ENCODE assay signal across 8 cellular contexts in the genomic region with DNA sequence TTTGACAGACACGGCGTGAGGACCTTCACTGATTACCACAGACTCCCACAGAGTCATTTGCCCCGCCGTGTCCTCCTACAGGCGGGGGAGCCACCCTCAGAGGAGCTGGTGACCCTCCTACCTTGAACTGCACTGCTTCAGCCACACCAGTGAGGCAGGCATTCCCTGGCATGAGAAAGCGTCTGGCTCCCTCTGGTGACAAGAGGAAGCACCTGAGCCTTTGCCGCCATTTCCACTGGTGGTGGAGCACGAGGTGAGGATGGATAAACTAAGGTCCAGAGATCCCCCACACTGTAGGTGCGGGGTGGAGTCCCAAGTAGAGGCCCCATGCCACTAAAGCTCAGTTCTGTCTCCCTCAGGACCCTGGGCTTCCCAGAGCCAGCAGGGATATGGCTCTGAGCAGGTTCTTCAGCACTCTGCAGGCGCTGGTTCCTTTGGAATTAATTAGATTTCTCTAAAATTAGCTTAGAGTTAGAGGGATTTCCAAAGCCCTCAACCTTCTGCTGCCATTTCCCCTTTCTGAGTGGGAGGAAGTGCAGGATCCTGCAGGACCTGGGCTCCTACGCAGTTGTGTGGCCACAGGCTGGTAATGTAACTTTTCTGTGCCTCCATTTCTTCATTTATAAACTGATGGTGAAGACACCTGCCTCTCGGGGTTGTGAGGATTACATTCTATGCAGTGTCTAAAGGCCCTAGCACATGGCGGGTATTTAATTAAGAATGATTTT.
DNase-seq lines count a peak whose midpoint lies in the region; TF ChIP-seq lines count a peak whose summit lies in the region.

No MANE protein-coding gene starts in this region.

- TF ChIP-seq CTCF in GM12864 (IDR thresholded peaks at IDR 0.05; ENCODE audit: low read depth, low read length, missing control alignments) (peak; percentile 81), astrocyte of the spinal cord (IDR thresholded peaks at IDR 0.05; ENCODE audit: low read depth, low read length) (peak; percentile 87)

- DNase-seq in GM12864 (ENCODE audit: low read depth) = no peak
- DNase-seq in HCEC 1CT = peak; percentile 60
- DNase-seq in NCI-H1105 (lab: John Stamatoyannopoulos, UW) = peak; percentile 9
- DNase-seq in T-helper 9 cell = peak; percentile 37
- peak; percentile 65 for DNase-seq in astrocyte of the spinal cord (ENCODE audit: low read depth, low spot score)
- DNase-seq in iPS DF 4.7 (ENCODE audit: extremely low read depth, low spot score) = peak; percentile 46
- DNase-seq in stimulated activated CD4-positive, alpha-beta T cell treated with anti-CD3 and anti-CD28 coated beads, Interleukin-15, amount 100 ng/mL, for 24 hours = peak; percentile 80
- DNase-seq in glomerular visceral epithelial cell (ENCODE audit: extremely low spot score) = no peak

- no peak overlapping the region for H3K4me3 ChIP-seq in GM12864 (ENCODE audit: low read depth, low read length)
- H3K4me3 ChIP-seq in astrocyte of the spinal cord (ENCODE audit: low read depth, low read length) = no peak overlapping the region

- in situ Hi-C loops in astrocyte of the spinal cord (cut with HindIII; ENCODE audit: low sequenced_read_pairs) = no loop called here

Comparison
In these comparisons a context has a peak if more than half of its experiments do, and no peak if none do; other contexts are left out.
1. DNase-seq: peak in HCEC 1CT (single experiment), NCI-H1105 (single experiment), T-helper 9 cell (single experiment), astrocyte of the spinal cord (single experiment), iPS DF 4.7 (single experiment) and stimulated activated CD4-positive, alpha-beta T cell treated with anti-CD3 and anti-CD28 coated beads, Interleukin-15, amount 100 ng/mL, for 24 hours (single experiment); none in GM12864 (single experiment) and glomerular visceral epithelial cell (single experiment).